1 cellular context compared by ENCODE assay signal in the genomic region with DNA sequence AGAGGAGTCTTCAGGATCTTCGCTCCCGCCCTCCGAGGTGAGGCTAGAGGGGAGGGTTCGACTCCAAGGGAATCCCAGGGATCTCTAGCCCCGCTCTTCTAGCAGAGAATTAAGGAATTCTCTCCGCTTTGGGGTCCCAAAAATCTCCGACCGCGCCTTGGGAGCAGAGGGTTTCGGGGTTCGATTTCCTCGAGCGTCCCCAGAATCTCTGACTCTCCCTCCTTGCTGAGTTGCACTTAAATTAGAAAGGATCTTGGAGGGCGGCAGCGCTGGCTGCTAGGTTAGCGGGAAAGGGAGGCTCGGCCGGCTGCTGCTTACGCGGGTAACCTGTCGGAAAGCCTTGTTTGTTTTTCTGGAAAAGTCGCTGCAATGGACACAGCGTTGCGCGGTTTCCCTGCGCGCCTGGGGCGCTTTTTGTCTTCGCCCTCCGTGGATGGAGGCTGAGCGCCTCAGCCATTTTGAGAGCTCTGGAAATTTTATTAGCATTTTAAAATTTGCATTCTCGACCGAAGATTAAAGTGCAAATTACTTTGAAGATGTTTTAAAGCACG.
TF ChIP-seq lines count a peak whose summit lies in the region.

No MANE protein-coding gene starts in this region.

TF ChIP-seq in HEK293, 187 proteins besides CTCF, POLR2A, EP300 and RAD21 (continued from another document):
- no peak for TF ChIP-seq ZBTB8A (tag by site-specific recombination; IDR thresholded peaks at IDR 0.05)
- peak; percentile 75 for TF ChIP-seq ZNF341 (tag by site-specific recombination; IDR thresholded peaks at IDR 0.05; ENCODE audit: low read depth)
- TF ChIP-seq ZBTB20 (tag by site-specific recombination; IDR thresholded peaks at IDR 0.05): peak; percentile 10; the same call in 1 of the 2 replicates
